In the genomic region with DNA sequence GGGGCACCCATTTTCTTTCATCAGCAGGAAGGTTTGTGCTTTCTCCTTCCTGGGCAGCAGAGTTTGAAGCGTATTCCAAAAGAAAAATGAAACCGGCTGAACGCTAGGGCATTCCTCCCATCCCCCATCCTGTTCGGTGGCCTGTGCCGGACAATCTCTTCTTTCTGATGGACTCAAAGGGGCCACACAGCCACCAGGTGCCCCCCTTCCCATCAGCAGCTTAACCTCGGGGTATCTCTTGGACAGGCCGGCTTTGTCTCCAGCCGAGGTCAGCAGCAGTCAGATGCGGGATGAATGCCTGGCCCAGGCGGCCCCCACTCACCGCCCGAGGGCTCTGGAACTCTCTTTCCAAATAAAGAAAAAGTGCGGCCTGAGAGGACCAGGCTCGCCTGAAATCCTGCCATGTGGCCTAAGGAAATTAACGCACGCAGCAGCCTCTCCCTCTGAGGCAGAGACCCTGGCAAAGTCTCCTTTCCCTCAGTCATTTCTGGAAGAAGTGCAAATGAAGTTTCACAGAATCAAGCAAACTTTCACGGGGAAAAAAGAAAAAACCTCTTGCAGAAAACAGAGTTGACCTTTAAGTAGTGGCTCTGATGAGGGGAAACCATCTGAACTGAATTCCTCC, we compare ENCODE assay signal across 2 cellular contexts.
TF ChIP-seq lines count a peak whose summit lies in the region.

No MANE protein-coding gene starts in this region.

TF ChIP-seq in IMR-90, 13 proteins besides CTCF, POLR2A, EP300 and RAD21:
- no peak for TF ChIP-seq MAFK (IDR thresholded peaks at IDR 0.05; ENCODE audit: low read depth, low read length)
- TF ChIP-seq SMC3 (IDR thresholded peaks at IDR 0.05; ENCODE audit: low read depth, low read length) = no peak; the same call in 1 of the 2 replicates
- no peak for TF ChIP-seq MXI1 (IDR thresholded peaks at IDR 0.05; ENCODE audit: borderline replicate concordance, low read depth, low read length)
- no peak for TF ChIP-seq RCOR1 (IDR thresholded peaks at IDR 0.05; ENCODE audit: insufficient replicate concordance, low read length)
- TF ChIP-seq BHLHE40 (IDR thresholded peaks at IDR 0.05; ENCODE audit: low read depth, low read length) = no peak
- TF ChIP-seq, protein P1, sequence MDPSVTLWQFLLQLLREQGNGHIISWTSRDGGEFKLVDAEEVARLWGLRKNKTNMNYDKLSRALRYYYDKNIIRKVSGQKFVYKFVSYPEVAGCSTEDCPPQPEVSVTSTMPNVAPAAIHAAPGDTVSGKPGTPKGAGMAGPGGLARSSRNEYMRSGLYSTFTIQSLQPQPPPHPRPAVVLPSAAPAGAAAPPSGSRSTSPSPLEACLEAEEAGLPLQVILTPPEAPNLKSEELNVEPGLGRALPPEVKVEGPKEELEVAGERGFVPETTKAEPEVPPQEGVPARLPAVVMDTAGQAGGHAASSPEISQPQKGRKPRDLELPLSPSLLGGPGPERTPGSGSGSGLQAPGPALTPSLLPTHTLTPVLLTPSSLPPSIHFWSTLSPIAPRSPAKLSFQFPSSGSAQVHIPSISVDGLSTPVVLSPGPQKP (IDR thresholded peaks at IDR 0.05; ENCODE audit: borderline replicate concordance, low read depth, low read length) = no peak
- no peak; the same call in 1 of the 2 replicates for TF ChIP-seq CHD1 (IDR thresholded peaks at IDR 0.05; ENCODE audit: low read depth, low read length)
- TF ChIP-seq, protein P2, sequence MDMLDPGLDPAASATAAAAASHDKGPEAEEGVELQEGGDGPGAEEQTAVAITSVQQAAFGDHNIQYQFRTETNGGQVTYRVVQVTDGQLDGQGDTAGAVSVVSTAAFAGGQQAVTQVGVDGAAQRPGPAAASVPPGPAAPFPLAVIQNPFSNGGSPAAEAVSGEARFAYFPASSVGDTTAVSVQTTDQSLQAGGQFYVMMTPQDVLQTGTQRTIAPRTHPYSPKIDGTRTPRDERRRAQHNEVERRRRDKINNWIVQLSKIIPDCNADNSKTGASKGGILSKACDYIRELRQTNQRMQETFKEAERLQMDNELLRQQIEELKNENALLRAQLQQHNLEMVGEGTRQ (IDR thresholded peaks at IDR 0.05; ENCODE audit: low read depth, low read length) = no peak
- TF ChIP-seq CEBPB (IDR thresholded peaks at IDR 0.05; ENCODE audit: low read depth, low read length) = no peak
- no peak for TF ChIP-seq MAZ (IDR thresholded peaks at IDR 0.05; ENCODE audit: borderline replicate concordance, low read depth, low read length)
- TF ChIP-seq RFX5 (IDR thresholded peaks at IDR 0.05; ENCODE audit: low read depth, low read length) = no peak
- TF ChIP-seq FOS (IDR thresholded peaks at IDR 0.05; ENCODE audit: low read depth, low read length) = no peak
- no peak for TF ChIP-seq NFE2L2 (IDR thresholded peaks at IDR 0.05; ENCODE audit: low read depth, low read length)

TF ChIP-seq in GM12878, 131 proteins besides CTCF, POLR2A, EP300 and RAD21:
- TF ChIP-seq ZBED1 (IDR thresholded peaks at IDR 0.05; ENCODE audit: borderline replicate concordance) = 0 out of 2 replicates have a peak, but pooled peaks have one; percentile 2
- TF ChIP-seq, protein P3, sequence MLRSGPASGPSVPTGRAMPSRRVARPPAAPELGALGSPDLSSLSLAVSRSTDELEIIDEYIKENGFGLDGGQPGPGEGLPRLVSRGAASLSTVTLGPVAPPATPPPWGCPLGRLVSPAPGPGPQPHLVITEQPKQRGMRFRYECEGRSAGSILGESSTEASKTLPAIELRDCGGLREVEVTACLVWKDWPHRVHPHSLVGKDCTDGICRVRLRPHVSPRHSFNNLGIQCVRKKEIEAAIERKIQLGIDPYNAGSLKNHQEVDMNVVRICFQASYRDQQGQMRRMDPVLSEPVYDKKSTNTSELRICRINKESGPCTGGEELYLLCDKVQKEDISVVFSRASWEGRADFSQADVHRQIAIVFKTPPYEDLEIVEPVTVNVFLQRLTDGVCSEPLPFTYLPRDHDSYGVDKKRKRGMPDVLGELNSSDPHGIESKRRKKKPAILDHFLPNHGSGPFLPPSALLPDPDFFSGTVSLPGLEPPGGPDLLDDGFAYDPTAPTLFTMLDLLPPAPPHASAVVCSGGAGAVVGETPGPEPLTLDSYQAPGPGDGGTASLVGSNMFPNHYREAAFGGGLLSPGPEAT (IDR thresholded peaks at IDR 0.05; ENCODE audit: low read depth) = no peak
